In genomic region chr10:83978681-83979383, GRCh38 we compare ENCODE assay signal across 17 cellular contexts.
"Had no signal": no experiment of that assay in that cellular context is flagged by ENCODE, and none has a peak within 500 bp of the region (broad histone marks: within the 10 kb centered on the region; RNA-seq: fewer than 3 reads in every experiment).

No MANE protein-coding gene starts in this region.

- H3K36me3 ChIP-seq: gastroesophageal sphincter, heart left ventricle, lower lobe of right lung, sigmoid colon, spleen, upper lobe of right lung had no signal

- H3K27me3 ChIP-seq: gastroesophageal sphincter, heart left ventricle, sigmoid colon, spleen, upper lobe of right lung had no signal

- H3K79me2 ChIP-seq: parathyroid adenoma had no signal

- H3K27ac ChIP-seq: gastroesophageal sphincter, heart left ventricle, lower lobe of right lung, parathyroid adenoma, sigmoid colon, spleen, upper lobe of right lung had no signal

- H3K27ac Mint-ChIP-seq: activated naive CD8-positive, alpha-beta T cell treated with anti-CD3 and anti-CD28 coated beads for 36 hours; natural killer cell treated with Interleukin-12 subunit alpha and Interleukin-12 subunit beta and Interleukin-15 and Interleukin-18, amount 100 ng/mL, for 72 hours; stimulated activated naive B cell treated with anti-CD40 and anti-IgM and Interleukin-4, amounts not matched to agents 10 μg/mL and 1 μg/mL and 100 μg/mL, for 72 hours had no signal

- H3K4me1 ChIP-seq: gastroesophageal sphincter, heart left ventricle, lower lobe of right lung, parathyroid adenoma, sigmoid colon, spleen, upper lobe of right lung had no signal

- H2AFZ ChIP-seq: parathyroid adenoma had no signal

- H3K9me3 Mint-ChIP-seq: activated naive CD8-positive, alpha-beta T cell treated with anti-CD3 and anti-CD28 coated beads for 36 hours; natural killer cell treated with Interleukin-12 subunit alpha and Interleukin-12 subunit beta and Interleukin-15 and Interleukin-18, amount 100 ng/mL, for 72 hours; stimulated activated naive B cell treated with anti-CD40 and anti-IgM and Interleukin-4, amounts not matched to agents 10 μg/mL and 1 μg/mL and 100 μg/mL, for 72 hours had no signal

- H3K9ac ChIP-seq: parathyroid adenoma had no signal

- H3K4me1 Mint-ChIP-seq: activated naive CD8-positive, alpha-beta T cell treated with anti-CD3 and anti-CD28 coated beads for 36 hours; stimulated activated naive B cell treated with anti-CD40 and anti-IgM and Interleukin-4, amounts not matched to agents 10 μg/mL and 1 μg/mL and 100 μg/mL, for 72 hours had no signal

- H3K36me3 Mint-ChIP-seq: activated naive CD8-positive, alpha-beta T cell treated with anti-CD3 and anti-CD28 coated beads for 36 hours; natural killer cell treated with Interleukin-12 subunit alpha and Interleukin-12 subunit beta and Interleukin-15 and Interleukin-18, amount 100 ng/mL, for 72 hours; stimulated activated naive B cell treated with anti-CD40 and anti-IgM and Interleukin-4, amounts not matched to agents 10 μg/mL and 1 μg/mL and 100 μg/mL, for 72 hours had no signal

- ATAC-seq: esophagus mucosa; gastroesophageal sphincter; heart left ventricle; lower lobe of right lung; natural killer cell treated with Interleukin-12 subunit alpha and Interleukin-12 subunit beta and Interleukin-15 and Interleukin-18, amount 100 ng/mL, for 72 hours; stimulated activated naive B cell treated with anti-CD40 and anti-IgM and Interleukin-4, amounts not matched to agents 10 μg/mL and 1 μg/mL and 100 μg/mL, for 72 hours; upper lobe of right lung had no signal

- DNase-seq: activated CD4-positive, alpha-beta T cell treated with anti-CD3 and anti-CD28 coated beads, Interleukin-2, amount 50 U/mL, for 48 hours; activated naive CD8-positive, alpha-beta T cell treated with anti-CD3 and anti-CD28 coated beads for 36 hours; activated T-cell treated with anti-CD3 and anti-CD28 coated beads for 4 hours; amniotic stem cell; effector CD4-positive, alpha-beta T cell; heart left ventricle; lower lobe of right lung; sigmoid colon; spleen; stimulated activated CD4-positive, alpha-beta T cell treated with anti-CD3 and anti-CD28 coated beads, Interleukin-4, amount 100 ng/mL, for 4 hours; stimulated activated naive B cell treated with anti-CD40 and anti-IgM and Interleukin-4, amounts not matched to agents 10 μg/mL and 1 μg/mL and 100 μg/mL, for 72 hours; T-helper 9 cell; upper lobe of right lung had no signal

- H3K4me3 ChIP-seq: gastroesophageal sphincter, heart left ventricle, lower lobe of right lung, sigmoid colon, spleen, upper lobe of right lung had no signal

- H3K4me3 Mint-ChIP-seq: activated naive CD8-positive, alpha-beta T cell treated with anti-CD3 and anti-CD28 coated beads for 36 hours; natural killer cell treated with Interleukin-12 subunit alpha and Interleukin-12 subunit beta and Interleukin-15 and Interleukin-18, amount 100 ng/mL, for 72 hours; stimulated activated naive B cell treated with anti-CD40 and anti-IgM and Interleukin-4, amounts not matched to agents 10 μg/mL and 1 μg/mL and 100 μg/mL, for 72 hours had no signal

- H3K9me3 ChIP-seq: gastroesophageal sphincter, heart left ventricle, lower lobe of right lung, sigmoid colon, spleen, upper lobe of right lung had no signal
